Comparison of ENCODE assay signal across 23 cellular contexts in genomic region chr7:152354061-152354460, GRCh38.
DNase-seq lines count a peak whose midpoint lies in the region; ATAC-seq, FAIRE-seq and TF ChIP-seq lines count a peak whose summit lies in the region.
"Had no signal": no experiment of that assay in that cellular context is flagged by ENCODE, and none has a peak within 500 bp of the region (broad histone marks: within the 10 kb centered on the region; RNA-seq: fewer than 3 reads in every experiment).

No MANE protein-coding gene starts in this region.

- H3K4me3 Mint-ChIP-seq in central memory CD8-positive, alpha-beta T cell: no peak overlapping the region
- H3K4me3 Mint-ChIP-seq in mesothelial cell of epicardium: no peak overlapping the region
- no peak overlapping the region for H3K4me3 Mint-ChIP-seq in CD4-positive, alpha-beta memory T cell
- H3K4me3 Mint-ChIP-seq: activated CD8-positive, alpha-beta T cell treated with anti-CD3 and anti-CD28 coated beads, Interleukin-2, amount 10 ng/mL, durations not matched to agents 7 days and 5 days; CD4-positive, alpha-beta T cell; endodermal cell; H9 had no signal

- in situ Hi-C loops in transverse colon (cut with MboI; ENCODE audit: low pct_ligation_motif_present in 1 of 4, low pct_unique_long_range_greater_than_20kb in 1 of 4, low sequenced_read_pairs in 3 of 4): no loop called here

- peak overlapping the region; percentile 58 for H3K27ac Mint-ChIP-seq in central memory CD8-positive, alpha-beta T cell (ENCODE audit: low read depth)
- H3K27ac Mint-ChIP-seq in mesothelial cell of epicardium: peak overlapping the region; percentile 44
- H3K27ac Mint-ChIP-seq in CD4-positive, alpha-beta memory T cell: peak overlapping the region in 1 of 7 donors; percentile 52
- H3K27ac Mint-ChIP-seq: activated CD8-positive, alpha-beta T cell treated with anti-CD3 and anti-CD28 coated beads, Interleukin-2, amount 10 ng/mL, durations not matched to agents 7 days and 5 days; CD4-positive, alpha-beta T cell; endodermal cell; H9 had no signal

- peaks cover 3% of the 10 kb centered on the region for H3K4me1 ChIP-seq in CD4-positive, alpha-beta memory T cell (ENCODE audit: insufficient read depth, low read length)
- H3K4me1 ChIP-seq in transverse colon: peaks cover 0 to 6% (median 0%) of the 10 kb centered on the region in 4 donors
- H3K4me1 ChIP-seq: right atrium auricular region had no signal

- POLR2A ChIA-PET in CD4-positive, alpha-beta memory T cell (lab: Charles Lee; ENCODE audit: partially characterized antibody): no interaction called here

- FAIRE-seq in HTR-8/SVneo (lab: Jason Lieb, UNC): no peak
- FAIRE-seq: GM12892 had no signal

- H3K36me3 Mint-ChIP-seq in central memory CD8-positive, alpha-beta T cell (ENCODE audit: insufficient read depth): peaks cover 28% of the 10 kb centered on the region
- H3K36me3 Mint-ChIP-seq in mesothelial cell of epicardium: peaks cover 52% of the 10 kb centered on the region
- H3K36me3 Mint-ChIP-seq in CD4-positive, alpha-beta memory T cell: peaks cover 55 to 63% of the 10 kb centered on the region in 2 donors

- DNase-seq in AG08396 (ENCODE audit: low spot score) (peak; percentile 29), HTR-8/SVneo (ENCODE audit: insufficient read length, low spot score) (peak; percentile 8), mesothelial cell of epicardium (ENCODE audit: low spot score in 2 of 2, unreplicated experiment in 2 of 2) (no peak), anterior cingulate cortex (lab: John Stamatoyannopoulos, UW) (no peak), transverse colon (no peak), H4 (ENCODE audit: low spot score) (no peak)
- DNase-seq in central memory CD8-positive, alpha-beta T cell (ENCODE audit: low spot score in 2 of 2): no peak
- DNase-seq in CD4-positive, alpha-beta memory T cell: no peak
- DNase-seq: activated CD8-positive, alpha-beta T cell treated with anti-CD3 and anti-CD28 coated beads, Interleukin-2, amount 10 ng/mL, durations not matched to agents 7 days and 5 days; activated naive CD4-positive, alpha-beta T cell treated with Interleukin-2 at 50 U/mL for 16 hours; activated T-cell treated with anti-CD3 and anti-CD28 coated beads, Interleukin-2, amount 50 U/mL, for 1 hour; CD4-positive, alpha-beta T cell; endodermal cell; H9; head of caudate nucleus; left ventricle myocardium inferior; NCI-H1417 treated with DMSO at 0.1 percent for 48 hours; NCI-H526 treated with DMSO at 0.1 percent for 48 hours; substantia nigra had no signal

- no peak overlapping the region for H3K27ac ChIP-seq in CD4-positive, alpha-beta memory T cell (ENCODE audit: low read depth, low read length)
- no peak overlapping the region for H3K27ac ChIP-seq in transverse colon
- H3K27ac ChIP-seq: left ventricle myocardium inferior, neutrophil, right atrium auricular region, RWPE1 had no signal

- peaks cover 3% of the 10 kb centered on the region for H3K36me3 ChIP-seq in CD4-positive, alpha-beta memory T cell (ENCODE audit: insufficient read depth, low read length)
- peaks cover 0 to 5% (median 0%) of the 10 kb centered on the region in 4 donors for H3K36me3 ChIP-seq in transverse colon

- no peaks in the 10 kb centered on the region for H3K27me3 Mint-ChIP-seq in central memory CD8-positive, alpha-beta T cell
- no peaks in the 10 kb centered on the region for H3K27me3 Mint-ChIP-seq in mesothelial cell of epicardium (ENCODE audit: low read depth)
- no peaks in the 10 kb centered on the region for H3K27me3 Mint-ChIP-seq in CD4-positive, alpha-beta memory T cell
- H3K27me3 Mint-ChIP-seq: CD4-positive, alpha-beta T cell had no signal

- H3K9me3 Mint-ChIP-seq in central memory CD8-positive, alpha-beta T cell: no peaks in the 10 kb centered on the region
- H3K9me3 Mint-ChIP-seq in mesothelial cell of epicardium: peaks cover 14% of the 10 kb centered on the region
- H3K9me3 Mint-ChIP-seq in CD4-positive, alpha-beta memory T cell: peaks cover 0 to 8% (median 1%) of the 10 kb centered on the region in 8 donors
- H3K9me3 Mint-ChIP-seq: CD4-positive, alpha-beta T cell had no signal

- no peak for TF ChIP-seq CTCF in mesothelial cell of epicardium (IDR thresholded peaks at IDR 0.05; ENCODE audit: unreplicated experiment)
- no peak for TF ChIP-seq CTCF in transverse colon (IDR thresholded peaks at IDR 0.05)

- no peak for TF ChIP-seq POLR2A in transverse colon (IDR thresholded peaks at IDR 0.05)

- H3K9me3 ChIP-seq in CD4-positive, alpha-beta memory T cell (ENCODE audit: control insufficient read depth in 1 of 2, low read length in 2 of 2): no peaks in the 10 kb centered on the region
- no peaks in the 10 kb centered on the region for H3K9me3 ChIP-seq in transverse colon
- H3K9me3 ChIP-seq: left ventricle myocardium inferior, neutrophil, right atrium auricular region had no signal

- CTCF ChIA-PET in CD4-positive, alpha-beta memory T cell (lab: Charles Lee; ENCODE audit: partially characterized antibody): interaction anchor here (1.6 to 2.0 kb wide), 2 partner anchors 15 to 17 kb away, joined by 3 to 6 read pairs; no protein-coding TSS in a partner anchor

- no peaks in the 10 kb centered on the region for H3K27me3 ChIP-seq in CD4-positive, alpha-beta memory T cell (ENCODE audit: insufficient read depth, low read length)
- no peaks in the 10 kb centered on the region for H3K27me3 ChIP-seq in transverse colon
- H3K27me3 ChIP-seq: neutrophil, right atrium auricular region had no signal

- no peak overlapping the region for H3K4me3 ChIP-seq in CD4-positive, alpha-beta memory T cell (ENCODE audit: low read length in 2 of 2)
- no peak overlapping the region for H3K4me3 ChIP-seq in transverse colon
- H3K4me3 ChIP-seq: left ventricle myocardium inferior, right atrium auricular region had no signal

- TF ChIP-seq EP300 in transverse colon (IDR thresholded peaks at IDR 0.05; ENCODE audit: low read depth): no peak

- 38 to 78% methylated on average over 1 of the region's 1 CpG for WGBS in transverse colon (ENCODE audit: low coverage in 1 of 2), 2 donors

- no peak for ATAC-seq in central memory CD8-positive, alpha-beta T cell (replicated peaks; ENCODE audit: extremely low read depth, poor library complexity, severe bottlenecking)
- ATAC-seq: activated CD8-positive, alpha-beta T cell treated with anti-CD3 and anti-CD28 coated beads, Interleukin-2, amount 10 ng/mL, durations not matched to agents 7 days and 5 days had no signal

- peaks cover 27% of the 10 kb centered on the region for H3K4me1 Mint-ChIP-seq in central memory CD8-positive, alpha-beta T cell
- no peaks in the 10 kb centered on the region for H3K4me1 Mint-ChIP-seq in mesothelial cell of epicardium
- H3K4me1 Mint-ChIP-seq in CD4-positive, alpha-beta memory T cell: peaks cover 16 to 23% (median 17%) of the 10 kb centered on the region in 4 donors
- H3K4me1 Mint-ChIP-seq: endodermal cell had no signal

- intact Hi-C loops in CD4-positive, alpha-beta memory T cell (cut with micrococcal nuclease): no loop called here
- intact Hi-C loops in transverse colon (cut with DNase I; ENCODE audit: low total_unique reads): no loop called here

Comparison
In these comparisons a context has a peak if more than half of its experiments do, and no peak if none do; other contexts are left out.
1. DNase-seq: peak in AG08396 (single experiment) and HTR-8/SVneo (single experiment); none in central memory CD8-positive, alpha-beta T cell (0 of 2), mesothelial cell of epicardium (0 of 2), CD4-positive, alpha-beta memory T cell (0 of 5), anterior cingulate cortex (0 of 58), transverse colon (single experiment) and H4 (single experiment).